8 cellular contexts compared by ENCODE assay signal in the genomic region with DNA sequence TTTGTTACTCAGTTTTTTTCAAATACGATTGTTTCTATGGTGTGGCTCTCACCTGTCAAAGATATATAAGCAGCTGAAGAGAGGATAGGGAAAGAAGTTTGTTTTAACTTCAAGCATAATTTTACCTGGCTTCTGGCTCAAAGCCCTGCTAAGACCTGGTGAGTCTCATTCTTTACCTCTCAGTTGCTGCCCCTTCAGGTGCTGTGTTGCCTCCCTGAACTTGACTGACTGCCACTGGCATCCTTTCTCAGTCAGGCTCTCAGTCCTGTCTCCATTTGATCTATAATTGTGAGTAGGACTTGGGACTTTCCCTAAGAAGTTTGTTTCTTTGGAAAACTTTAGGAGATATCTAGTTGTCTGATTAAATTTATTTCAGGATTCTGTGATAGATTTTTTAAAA.
"Had no signal": no experiment of that assay in that cellular context is flagged by ENCODE, and none has a peak within 500 bp of the region (broad histone marks: within the 10 kb centered on the region; RNA-seq: fewer than 3 reads in every experiment).

No MANE protein-coding gene starts in this region.

- H3K4me3 ChIP-seq: GM12878 had no signal

- ATAC-seq: GM12878 had no signal

- DNase-seq: GDM1, GF-D8 had no signal

- FAIRE-seq: G401.6, GM12878, GM12891, GM12892, GM18507, GM19239 had no signal
